ENCODE assay signal across 1 cellular context in the genomic region with DNA sequence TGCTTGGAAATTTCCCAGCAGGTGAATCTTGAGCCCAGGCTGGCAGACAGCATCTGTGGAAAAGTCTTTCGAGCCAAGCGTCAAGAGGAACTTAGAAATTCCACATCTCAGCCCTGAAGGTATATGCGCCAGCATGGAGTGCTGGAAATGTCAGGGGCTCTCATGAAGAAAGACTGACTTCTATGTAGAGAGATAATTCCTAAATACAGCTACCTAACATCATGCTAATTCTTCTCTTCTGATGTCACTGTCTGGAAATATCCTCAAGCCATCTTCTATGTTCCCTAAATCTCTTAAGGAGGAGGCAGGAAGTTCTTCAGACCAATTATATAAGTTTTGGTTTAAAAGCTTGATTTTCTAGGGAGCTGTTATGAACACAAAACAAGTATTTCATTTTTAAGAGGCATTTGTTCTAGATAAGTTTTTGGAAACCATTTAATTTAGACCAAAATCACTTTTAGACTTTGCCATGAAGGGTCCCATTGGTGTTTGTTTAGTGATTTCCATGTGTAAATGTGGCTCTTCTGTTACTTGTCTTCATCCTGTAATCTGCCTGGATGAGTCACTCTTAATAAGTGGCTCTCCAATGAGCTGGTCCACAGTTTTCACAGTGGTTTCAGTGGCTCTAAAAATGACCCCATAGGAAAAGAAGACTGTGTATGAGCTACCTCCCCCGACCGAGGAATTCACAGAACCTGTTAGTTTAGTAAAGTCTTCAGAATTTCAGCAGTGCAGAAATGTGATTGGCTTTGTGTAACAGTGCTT.
TF ChIP-seq lines count a peak whose summit lies in the region.

No MANE protein-coding gene starts in this region.

TF ChIP-seq in endothelial cell of umbilical vein, 7 proteins besides CTCF, POLR2A, EP300 and RAD21 (continued from another document):
- TF ChIP-seq FOS (IDR thresholded peaks at IDR 0.05; ENCODE audit: borderline replicate concordance, insufficient read depth, low read length) (peak; percentile 61), POLR2AphosphoS5 (IDR thresholded peaks at IDR 0.05; ENCODE audit: insufficient read depth, low read depth, low read length) (no peak)
